In the genomic region with DNA sequence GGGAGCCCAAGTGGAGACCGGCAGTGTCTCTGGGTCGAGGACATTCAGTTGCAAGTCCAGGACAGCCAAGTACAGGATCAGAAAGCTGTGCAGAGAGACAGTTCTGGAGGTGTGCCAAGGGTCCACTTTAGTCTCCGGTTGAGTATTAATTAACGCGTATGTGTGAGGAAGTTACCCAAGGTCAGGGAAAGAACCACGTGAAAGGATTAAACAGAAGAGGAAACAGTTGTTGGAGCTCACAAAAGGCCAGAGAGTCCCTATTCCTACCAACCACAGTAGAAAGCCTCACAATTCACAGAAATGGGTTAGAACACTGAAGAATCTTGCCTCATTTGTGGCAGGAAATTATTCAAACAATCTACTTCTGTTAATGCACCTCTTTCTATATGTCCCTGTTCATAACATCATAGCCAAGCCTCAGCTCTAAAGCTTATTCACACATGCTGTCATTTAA, we compare ENCODE assay signal across 8 cellular contexts. TPM values are rescaled to one million over a fixed set of nuclear protein-coding genes. Genes with fewer than 3 reads are reported as not detected.
DNase-seq lines count a peak whose midpoint lies in the region; ATAC-seq and TF ChIP-seq lines count a peak whose summit lies in the region.

No MANE protein-coding gene starts in this region.

- no peak for TF ChIP-seq CTCF in right atrium auricular region (IDR thresholded peaks at IDR 0.05)
- no peak for TF ChIP-seq CTCF in upper lobe of left lung (IDR thresholded peaks at IDR 0.05)
- no peak for TF ChIP-seq CTCF in CD4-positive, alpha-beta T cell (IDR thresholded peaks at IDR 0.05)

- H3K36me3 ChIP-seq in right atrium auricular region: no peaks in the 10 kb centered on the region
- no peaks in the 10 kb centered on the region for H3K36me3 ChIP-seq in upper lobe of left lung

- H3K27ac Mint-ChIP-seq in CD4-positive, alpha-beta T cell: no peak overlapping the region

- H3K4me3 ChIP-seq in right atrium auricular region: no peak overlapping the region
- H3K4me3 ChIP-seq in upper lobe of left lung: no peak overlapping the region

- TF ChIP-seq EP300 in upper lobe of left lung (IDR thresholded peaks at IDR 0.05): peak in 1 of 4 donors; percentile 8

- WGBS in upper lobe of left lung, 2 donors: 15 to 16% methylated on average over 6 of the region's 6 CpGs

- no peak overlapping the region for H3K4me3 Mint-ChIP-seq in CD4-positive, alpha-beta T cell

- no peaks in the 10 kb centered on the region for H3K9me3 Mint-ChIP-seq in CD4-positive, alpha-beta T cell

- H3K4me1 ChIP-seq in right atrium auricular region: peaks cover 0 to 20% of the 10 kb centered on the region in 2 donors
- H3K4me1 ChIP-seq in upper lobe of left lung: peaks cover 6 to 14% (median 10%) of the 10 kb centered on the region in 4 donors

- peak overlapping the region; percentile 37 to 60 for H3K27ac ChIP-seq in right atrium auricular region
- peak overlapping the region; percentile 74 to 81 (median 78) for H3K27ac ChIP-seq in upper lobe of left lung
- H3K27ac ChIP-seq in CD4-positive, alpha-beta T cell (ENCODE audit: low read depth, low read length): no peak overlapping the region

- ATAC-seq in HG03175 (IDR thresholded peaks at IDR 0.05; ENCODE audit: unreplicated experiment) (peak; percentile 86), upper lobe of left lung (ENCODE audit: low FRiP score in 2 of 2) (peak; percentile 83 to 84), HG03520 (IDR thresholded peaks at IDR 0.05; ENCODE audit: unreplicated experiment) (no peak)
- no peak for ATAC-seq in CD4-positive, alpha-beta T cell (ENCODE audit: poor library complexity)

- H3K9me3 ChIP-seq in right atrium auricular region: no peaks in the 10 kb centered on the region
- no peaks in the 10 kb centered on the region for H3K9me3 ChIP-seq in upper lobe of left lung
- no peaks in the 10 kb centered on the region for H3K9me3 ChIP-seq in CD4-positive, alpha-beta T cell (ENCODE audit: control insufficient read depth, low read length)

- POLR2A ChIA-PET in CD4-positive, alpha-beta T cell (lab: Charles Lee): interaction anchor here (0.7 kb wide), 1 partner anchor 1614 kb away, joined by 4 read pairs; no protein-coding TSS in a partner anchor

- peaks cover 4% of the 10 kb centered on the region for H3K27me3 Mint-ChIP-seq in CD4-positive, alpha-beta T cell

- H3K27me3 ChIP-seq in right atrium auricular region: no peaks in the 10 kb centered on the region
- no peaks in the 10 kb centered on the region for H3K27me3 ChIP-seq in upper lobe of left lung
- H3K27me3 ChIP-seq in CD4-positive, alpha-beta T cell (ENCODE audit: control insufficient read depth, insufficient read depth, low read length): no peaks in the 10 kb centered on the region

- DNase-seq in DMS53 treated with DMSO at 0.1 percent for 48 hours (lab: John Stamatoyannopoulos, UW; ENCODE audit: unreplicated experiment): peak; percentile 83
- DNase-seq in NOMO-1 treated with dmso at 0.1 percent for 144 hours (lab: John Stamatoyannopoulos, UW; ENCODE audit: unreplicated experiment): peak; percentile 85
- no peak for DNase-seq in right atrium auricular region (ENCODE audit: low spot score)
- DNase-seq in upper lobe of left lung: peak in 1 of 2 donors; percentile 88
- DNase-seq in activated CD4-positive, CD25-positive, alpha-beta regulatory T cell treated with anti-CD3 and anti-CD28 coated beads, Interleukin-2, amount 50 U/mL, for 72 hours: no peak
- DNase-seq in CD4-positive, alpha-beta T cell: no peak

- H3K4me1 Mint-ChIP-seq in CD4-positive, alpha-beta T cell (ENCODE audit: low read depth): no peaks in the 10 kb centered on the region

- TF ChIP-seq POLR2A in upper lobe of left lung (IDR thresholded peaks at IDR 0.05): peak in 1 of 4 donors; percentile 19

- no peaks in the 10 kb centered on the region for H3K36me3 Mint-ChIP-seq in CD4-positive, alpha-beta T cell (ENCODE audit: low read depth)

- intact Hi-C loops in CD4-positive, alpha-beta T cell (cut with DNase I, micrococcal nuclease): loop anchor here in 1 of 2 experiments (10.0 kb wide), 1 partner anchor 163 kb away; no protein-coding TSS in a partner anchor

- CTCF ChIA-PET in CD4-positive, alpha-beta T cell (lab: Charles Lee): no interaction called here

RNA-seq across cellular contexts. Expression of gene NSUN7, which starts 17.9 kb away (rescaled TPM):
- total RNA-seq in right atrium auricular region (1 to 10 TPM; 1.9 to 9.8 TPM), upper lobe of left lung (10 to 100 TPM in 3 of 6 donors, 1 to 10 TPM in 3; 5.9 to 47.1 (median 12.3) TPM)
- total RNA-seq in CD4-positive, alpha-beta T cell: under 1 TPM; 0.14 to 0.39 TPM

Comparison
In these comparisons a context has a peak if more than half of its experiments do, and no peak if none do; other contexts are left out.
1. DNase-seq: peak in DMS53 treated with DMSO at 0.1 percent for 48 hours (single experiment) and NOMO-1 treated with dmso at 0.1 percent for 144 hours (single experiment); none in right atrium auricular region (single experiment), activated CD4-positive, CD25-positive, alpha-beta regulatory T cell treated with anti-CD3 and anti-CD28 coated beads, Interleukin-2, amount 50 U/mL, for 72 hours (single experiment) and CD4-positive, alpha-beta T cell (0 of 10).
2. ATAC-seq: peak in HG03175 (single experiment) and upper lobe of left lung (2 of 2); none in CD4-positive, alpha-beta T cell (single experiment) and HG03520 (single experiment).